12 cellular contexts compared by ENCODE assay signal in genomic region chr1:2242814-2243725, GRCh38.
A peak's percentile ranks its signal among the peaks of the same experiment; 100 is the strongest.
DNase-seq lines count a peak whose midpoint lies in the region; ATAC-seq and TF ChIP-seq lines count a peak whose summit lies in the region.
"Had no signal": no experiment of that assay in that cellular context is flagged by ENCODE, and none has a peak within 500 bp of the region (broad histone marks: within the 10 kb centered on the region; RNA-seq: fewer than 3 reads in every experiment).

No MANE protein-coding gene starts in this region.

- peak overlapping the region; percentile 46 for H3K27ac Mint-ChIP-seq in activated naive CD8-positive, alpha-beta T cell

- H3K4me1 ChIP-seq in HEK293 (ENCODE audit: control insufficient read depth, insufficient read depth, low read length): peaks cover 19% of the 10 kb centered on the region

- H3K4me3 Mint-ChIP-seq in activated naive CD8-positive, alpha-beta T cell: peak overlapping the region; percentile 25

- H3K36me3 Mint-ChIP-seq in activated naive CD8-positive, alpha-beta T cell: no peaks in the 10 kb centered on the region

- no peak for ATAC-seq in GM18498 (IDR thresholded peaks at IDR 0.05; ENCODE audit: unreplicated experiment)

- H3K4me3 ChIP-seq in HEK293 (ENCODE audit: low read depth, low read length): no peak overlapping the region

- no peaks in the 10 kb centered on the region for H3K9me3 Mint-ChIP-seq in activated naive CD8-positive, alpha-beta T cell (ENCODE audit: low read depth)

- H3K4me1 Mint-ChIP-seq in activated naive CD8-positive, alpha-beta T cell (ENCODE audit: low read depth): peaks cover 82% of the 10 kb centered on the region

- POLR2A ChIA-PET in HEK293 (lab: Yijun Ruan, JAX): interaction anchor here (1.0 kb wide), 1 partner anchor 15 kb away, joined by 3 read pairs; no protein-coding TSS in a partner anchor

- no peaks in the 10 kb centered on the region for H3K27me3 Mint-ChIP-seq in activated naive CD8-positive, alpha-beta T cell

- peaks cover 0 to 42% of the 10 kb centered on the region in 2 experiments; a peak in 2 of 3 replicates for H3K36me3 ChIP-seq in HEK293 (ENCODE audit: control insufficient read depth in 2 of 2, insufficient read depth in 1 of 2, low read length in 2 of 2)

- no peak overlapping the region for H3K27ac ChIP-seq in HEK293 (ENCODE audit: extremely low read depth, low read depth, low read length)
- H3K27ac ChIP-seq: KMS-11 had no signal

- H3K9me3 ChIP-seq in HEK293 (ENCODE audit: control insufficient read depth, insufficient read depth, low read depth, low read length): no peaks in the 10 kb centered on the region

- DNase-seq in hepatic stellate cell (ENCODE audit: low spot score) (peak; percentile 34), retina (peak; percentile 72), AG08396 (ENCODE audit: low spot score) (no peak), NCI-H226 (no peak)
- DNase-seq: activated CD4-positive, alpha-beta T cell treated with anti-CD3 and anti-CD28 coated beads for 4 hours; activated naive CD4-positive, alpha-beta T cell treated with anti-CD3 and anti-CD28 coated beads, Interleukin-2, amount 50 U/mL, for 16 hours; NCI-H526 treated with DMSO at 0.1 percent for 48 hours; stimulated activated CD4-positive, alpha-beta T cell treated with anti-CD3 and anti-CD28 coated beads, Interleukin-2, amount 100 ng/mL, for 48 hours had no signal

- CTCF ChIA-PET in HEK293 (lab: Yijun Ruan, JAX): interaction anchor here (0.6 kb wide), 1 partner anchor 48 kb away, joined by 3 read pairs; the partner anchor contains the start of gene FAAP20

- TF ChIP-seq CTCF in HEK293 (tag by site-specific recombination; IDR thresholded peaks at IDR 0.05): no peak

TF ChIP-seq in HEK293, 187 proteins besides CTCF, POLR2A, EP300 and RAD21:
- TF ChIP-seq ZNF2 (tag by site-specific recombination; IDR thresholded peaks at IDR 0.05) (0 out of 2 replicates have a peak, but pooled peaks have one; percentile 16), ZBTB44 (tag by site-specific recombination; IDR thresholded peaks at IDR 0.05) (peak; percentile 42; the same call in 1 of the 2 replicates), ZNF645 (tag by site-specific recombination; IDR thresholded peaks at IDR 0.05) (no peak), GLIS1 (tag by site-specific recombination; IDR thresholded peaks at IDR 0.05) (0 out of 2 replicates have a peak, but pooled peaks have one; percentile 6), PBX3 (CRISPR knock-in tag; IDR thresholded peaks at IDR 0.05) (0 out of 2 replicates have a peak, but pooled peaks have one; percentile 50), HIC1 (tag by site-specific recombination; IDR thresholded peaks at IDR 0.05) (peak; percentile 19; the same call in 1 of the 2 replicates), ZNF600 (tag by site-specific recombination; IDR thresholded peaks at IDR 0.05) (peak; percentile 83), ZNF140 (tag by site-specific recombination; IDR thresholded peaks at IDR 0.05) (no peak), SP3 (tag by site-specific recombination; IDR thresholded peaks at IDR 0.05) (no peak), EGR2 (tag by site-specific recombination; IDR thresholded peaks at IDR 0.05; ENCODE audit: low read depth) (0 out of 2 replicates have a peak, but pooled peaks have one; percentile 12), KLF7 (tag by site-specific recombination; IDR thresholded peaks at IDR 0.05; ENCODE audit: borderline replicate concordance) (no peak), ZBTB20 (tag by site-specific recombination; IDR thresholded peaks at IDR 0.05) (no peak), ZFHX2 (tag by site-specific recombination; conservative IDR thresholded peaks at IDR 0.05) (peak; percentile 21; the same call in 1 of the 2 replicates)
TF ChIP-seq in HEK293: peak in this region for 8.

Comparison
In these comparisons a context has a peak if more than half of its experiments do, and no peak if none do; other contexts are left out.
1. DNase-seq: peak in hepatic stellate cell (single experiment) and retina (single experiment); none in AG08396 (single experiment) and NCI-H226 (single experiment).